Comparison of ENCODE assay signal across 8 cellular contexts in genomic region chr4:116132946-116133345, GRCh38.
"Had no signal": no experiment of that assay in that cellular context is flagged by ENCODE, and none has a peak within 500 bp of the region (broad histone marks: within the 10 kb centered on the region; RNA-seq: fewer than 3 reads in every experiment).

No MANE protein-coding gene starts in this region.

- H3K36me3 Mint-ChIP-seq: IgD-negative memory B cell had no signal

- H3K4me3 ChIP-seq: K562 had no signal

- DNase-seq: IMR-90, KBM-7, KG1 had no signal

- H3K4me1 Mint-ChIP-seq: IgD-negative memory B cell had no signal

- H3K27ac Mint-ChIP-seq: IgD-negative memory B cell had no signal

- H3K27ac ChIP-seq: HL-60, KMS-11 had no signal

- H3K27me3 Mint-ChIP-seq: IgD-negative memory B cell had no signal

- ATAC-seq: HepG2, K562 had no signal

- H3K4me3 Mint-ChIP-seq: IgD-negative memory B cell had no signal
